ENCODE assay signal across 8 cellular contexts in genomic region chr20:2524435-2525272, GRCh38. TPM values are rescaled to one million over a fixed set of nuclear protein-coding genes. Genes with fewer than 3 reads are reported as not detected.
DNase-seq lines count a peak whose midpoint lies in the region; TF ChIP-seq lines count a peak whose summit lies in the region.

No MANE protein-coding gene starts in this region.

- intact Hi-C loops in vagina (cut with DNase I) = no loop called here

- peaks cover 22% of the 10 kb centered on the region for H3K4me1 Mint-ChIP-seq in T-helper 2 cell treated with Interferon-gamma antibody and Interleukin-4, amounts not matched to agents 5 μg/mL and 100 μg/mL, for 36 hours (ENCODE audit: low read depth)

- peak in 1 of 2 donors; percentile 24 for TF ChIP-seq POLR2A in vagina (IDR thresholded peaks at IDR 0.05)

- no peaks in the 10 kb centered on the region for H3K9me3 Mint-ChIP-seq in T-helper 2 cell treated with Interferon-gamma antibody and Interleukin-4, amounts not matched to agents 5 μg/mL and 100 μg/mL, for 36 hours

- no peaks in the 10 kb centered on the region for H3K9me3 ChIP-seq in HAP-1
- no peaks in the 10 kb centered on the region for H3K9me3 ChIP-seq in vagina

- DNase-seq in ELF-1 (ENCODE audit: low read depth, low spot score) (peak; percentile 92), HAP-1 (ENCODE audit: low spot score in 2 of 2) (peak; percentile 66 to 94), NCI-H1417 (lab: John Stamatoyannopoulos, UW) (peak; percentile 79 to 90 (median 88)), anterior cingulate cortex (lab: John Stamatoyannopoulos, UW) (peak in 57 of 58 donors; percentile 38 to 94 (median 74)), hepatic stellate cell (ENCODE audit: low spot score) (peak; percentile 73), renal cortical epithelial cell (ENCODE audit: low read depth) (peak; percentile 38), vagina (ENCODE audit: extremely low spot score in 2 of 2) (no peak)
- DNase-seq in T-helper 2 cell treated with Interferon-gamma antibody and Interleukin-4, amounts not matched to agents 5 μg/mL and 100 μg/mL, for 36 hours (ENCODE audit: low spot score) = peak; percentile 86

- peak overlapping the region; percentile 62 for H3K4me3 ChIP-seq in HAP-1
- H3K4me3 ChIP-seq in vagina = peak overlapping the region; percentile 89 to 94

- peak overlapping the region; percentile 83 for H3K4me3 Mint-ChIP-seq in T-helper 2 cell treated with Interferon-gamma antibody and Interleukin-4, amounts not matched to agents 5 μg/mL and 100 μg/mL, for 36 hours

- peak overlapping the region; percentile 89 for H3K27ac Mint-ChIP-seq in T-helper 2 cell treated with Interferon-gamma antibody and Interleukin-4, amounts not matched to agents 5 μg/mL and 100 μg/mL, for 36 hours

- peak; percentile 83 to 96 (median 95) for TF ChIP-seq CTCF in vagina (IDR thresholded peaks at IDR 0.05)

- H3K4me1 ChIP-seq in HAP-1 (peaks cover 3% of the 10 kb centered on the region; the same call in 1 of the 2 replicates), vagina (peaks cover 9% of the 10 kb centered on the region)

- no peaks in the 10 kb centered on the region for H3K36me3 Mint-ChIP-seq in T-helper 2 cell treated with Interferon-gamma antibody and Interleukin-4, amounts not matched to agents 5 μg/mL and 100 μg/mL, for 36 hours (ENCODE audit: low read depth)

- H3K36me3 ChIP-seq in HAP-1 (replicated peaks) = no peaks in the 10 kb centered on the region
- H3K36me3 ChIP-seq in vagina = no peaks in the 10 kb centered on the region

- peaks cover 5% of the 10 kb centered on the region for H3K27me3 Mint-ChIP-seq in T-helper 2 cell treated with Interferon-gamma antibody and Interleukin-4, amounts not matched to agents 5 μg/mL and 100 μg/mL, for 36 hours (ENCODE audit: low read depth)

- peak overlapping the region; percentile 98 for H3K27ac ChIP-seq in vagina

- H3K27me3 ChIP-seq in HAP-1 (ENCODE audit: low read depth) (no peaks in the 10 kb centered on the region), vagina (no peaks in the 10 kb centered on the region)

- in situ Hi-C loops in HAP-1 (cut with MboI; ENCODE audit: low sequenced_read_pairs) = loop anchor here (10.0 kb wide), 1 partner anchor 120 kb away; no protein-coding TSS in a partner anchor

RNA-seq across cellular contexts. Expression of gene TMC2, which starts 11.7 kb away (rescaled TPM):
- total RNA-seq in renal cortical epithelial cell (not detected in 2 replicates), vagina (not detected)

RNA-seq across cellular contexts. Expression of gene ZNF343, which starts 15.9 kb away (rescaled TPM):
- total RNA-seq in renal cortical epithelial cell (8.5 and 17.5 TPM in 2 replicates), vagina (11.0 TPM)

RNA-seq across cellular contexts. Expression of gene SNRPB, which starts 54.1 kb away (rescaled TPM):
- total RNA-seq in renal cortical epithelial cell (92.1 and 377 TPM in 2 replicates), vagina (173 TPM)

Comparison
In these comparisons a context has a peak if more than half of its experiments do, and no peak if none do; other contexts are left out.
1. DNase-seq: peak in ELF-1 (single experiment), HAP-1 (2 of 2), NCI-H1417 (3 of 3), T-helper 2 cell treated with Interferon-gamma antibody and Interleukin-4, amounts not matched to agents 5 μg/mL and 100 μg/mL, for 36 hours (single experiment), anterior cingulate cortex (57 of 58), hepatic stellate cell (single experiment) and renal cortical epithelial cell (single experiment); none in vagina (0 of 2).